Comparison of ENCODE assay signal across 11 cellular contexts in the genomic region with DNA sequence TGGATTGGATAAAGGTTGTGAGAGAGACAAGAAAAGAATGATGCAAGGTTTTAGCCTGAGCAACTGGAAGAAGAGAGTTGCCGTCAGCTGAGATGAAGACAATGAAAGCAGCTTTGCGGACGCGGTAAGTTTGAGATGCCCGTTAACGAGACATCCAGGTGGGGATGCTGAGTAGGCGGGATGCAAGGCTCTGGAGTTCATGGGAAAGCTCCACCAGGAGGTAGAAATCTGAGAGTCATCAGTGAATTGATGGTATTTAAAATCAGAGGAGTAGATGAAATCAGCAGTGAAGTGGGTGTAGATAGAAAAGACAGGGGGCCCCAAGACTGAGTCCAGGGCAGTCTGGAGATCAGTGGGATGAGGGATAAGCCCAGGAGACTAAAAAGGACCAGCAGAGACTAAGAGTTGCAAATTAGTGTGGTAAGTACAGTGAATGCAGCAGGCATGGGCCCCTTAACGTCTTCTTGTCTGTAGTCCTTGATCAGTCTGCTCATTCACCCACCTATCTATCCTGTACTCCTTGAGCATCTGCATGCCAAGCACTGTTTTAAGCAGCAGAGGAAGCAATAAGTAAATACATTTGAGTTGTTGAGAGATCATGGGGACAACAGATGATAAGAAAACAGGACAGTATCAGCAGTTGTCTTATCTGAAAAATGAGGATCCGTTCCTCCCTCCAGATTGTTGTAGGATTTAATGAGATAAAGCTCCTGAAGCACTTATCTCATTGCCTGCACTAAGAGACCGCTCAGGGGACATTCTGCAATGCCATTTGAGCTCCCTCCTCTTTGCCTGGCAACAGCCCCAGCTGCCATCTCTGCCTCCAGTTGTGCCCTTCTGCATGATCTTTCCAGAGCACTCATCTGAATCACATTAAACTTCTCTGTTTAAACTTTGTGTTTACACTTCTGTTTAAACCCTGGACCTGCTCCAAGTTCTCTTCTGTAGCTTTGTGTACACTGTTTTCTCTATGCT.
A peak's percentile ranks its signal among the peaks of the same experiment; 100 is the strongest.
DNase-seq lines count a peak whose midpoint lies in the region; TF ChIP-seq lines count a peak whose summit lies in the region.
"Had no signal": no experiment of that assay in that cellular context is flagged by ENCODE, and none has a peak within 500 bp of the region (broad histone marks: within the 10 kb centered on the region; RNA-seq: fewer than 3 reads in every experiment).

No MANE protein-coding gene starts in this region.

- H3K27me3 Mint-ChIP-seq in activated naive CD4-positive, alpha-beta T cell treated with anti-CD3 and anti-CD28 coated beads, Interleukin-2, amount 50 U/mL, for 24 hours, result no peaks in the 10 kb centered on the region
- H3K27me3 Mint-ChIP-seq in activated naive CD4-positive, alpha-beta T cell treated with anti-CD3 and anti-CD28 coated beads, Interleukin-2, amount 10 ng/mL, durations not matched to agents 7 days and 5 days, result peaks cover 13% of the 10 kb centered on the region
- H3K27me3 Mint-ChIP-seq in endothelial cell (ENCODE audit: unreplicated experiment), result peaks cover 3% of the 10 kb centered on the region

- no peaks in the 10 kb centered on the region for H3K36me3 ChIP-seq in hepatocyte (replicated peaks; ENCODE audit: insufficient read depth, low read depth)

- DNase-seq in activated naive CD4-positive, alpha-beta T cell treated with anti-CD3 and anti-CD28 coated beads, Interleukin-2, amount 10 ng/mL, durations not matched to agents 7 days and 5 days, result no peak
- DNase-seq in SHP77 treated with DMSO at 0.1 percent for 48 hours (lab: John Stamatoyannopoulos, UW) (peak; percentile 64), hepatocyte (ENCODE audit: low spot score) (peak; percentile 52), endothelial cell (ENCODE audit: low spot score) (no peak), NCI-H1048 (lab: John Stamatoyannopoulos, UW) (no peak)
- DNase-seq in stimulated activated naive CD4-positive, alpha-beta T cell treated with Interleukin-2 at 50 U/mL for 16 hours (lab: John Stamatoyannopoulos, UW), result no peak
- no peak for DNase-seq in activated CD8-positive, alpha-beta memory T cell treated with anti-CD3 and anti-CD28 coated beads, Interleukin-2, amount 50 U/mL, for 4 hours
- DNase-seq: Karpas-422, Right ventricle myocardium superior had no signal

- H4K20me1 ChIP-seq in hepatocyte (ENCODE audit: insufficient read depth, poor library complexity, severe bottlenecking), result no peaks in the 10 kb centered on the region

- TF ChIP-seq CTCF in hepatocyte (IDR thresholded peaks at IDR 0.05; ENCODE audit: poor library complexity) (no peak), endothelial cell (IDR thresholded peaks at IDR 0.05; ENCODE audit: unreplicated experiment) (no peak)

- H3K9me3 ChIP-seq in hepatocyte (ENCODE audit: low read depth), result no peaks in the 10 kb centered on the region

- H3K4me1 Mint-ChIP-seq in activated naive CD4-positive, alpha-beta T cell treated with anti-CD3 and anti-CD28 coated beads, Interleukin-2, amount 50 U/mL, for 24 hours, result peaks cover 3% of the 10 kb centered on the region
- peaks cover 3% of the 10 kb centered on the region for H3K4me1 Mint-ChIP-seq in activated naive CD4-positive, alpha-beta T cell treated with anti-CD3 and anti-CD28 coated beads, Interleukin-2, amount 10 ng/mL, durations not matched to agents 7 days and 5 days
- peaks cover 7% of the 10 kb centered on the region for H3K4me1 Mint-ChIP-seq in endothelial cell (ENCODE audit: unreplicated experiment)

- H3K36me3 Mint-ChIP-seq in activated naive CD4-positive, alpha-beta T cell treated with anti-CD3 and anti-CD28 coated beads, Interleukin-2, amount 50 U/mL, for 24 hours, result peaks cover 5% of the 10 kb centered on the region
- H3K36me3 Mint-ChIP-seq in activated naive CD4-positive, alpha-beta T cell treated with anti-CD3 and anti-CD28 coated beads, Interleukin-2, amount 10 ng/mL, durations not matched to agents 7 days and 5 days, result peaks cover 8% of the 10 kb centered on the region
- peaks cover 17% of the 10 kb centered on the region for H3K36me3 Mint-ChIP-seq in endothelial cell (ENCODE audit: low read depth, unreplicated experiment)

- peak overlapping the region; percentile 44 for H3K4me2 ChIP-seq in hepatocyte

- no peak overlapping the region for H3K4me3 Mint-ChIP-seq in activated naive CD4-positive, alpha-beta T cell treated with anti-CD3 and anti-CD28 coated beads, Interleukin-2, amount 50 U/mL, for 24 hours
- no peak overlapping the region for H3K4me3 Mint-ChIP-seq in activated naive CD4-positive, alpha-beta T cell treated with anti-CD3 and anti-CD28 coated beads, Interleukin-2, amount 10 ng/mL, durations not matched to agents 7 days and 5 days
- no peak overlapping the region for H3K4me3 Mint-ChIP-seq in endothelial cell (ENCODE audit: unreplicated experiment)

- no peaks in the 10 kb centered on the region for H3K9me2 ChIP-seq in hepatocyte (replicated peaks; ENCODE audit: insufficient read depth)

- WGBS in hepatocyte (ENCODE audit: low lambda C conversion rate, missing lambda C conversion rate), result 59% methylated on average over 10 of the region's 10 CpGs

- H3K27me3 ChIP-seq in hepatocyte, result no peaks in the 10 kb centered on the region

- H3K4me3 ChIP-seq in hepatocyte, result no peak overlapping the region
- H3K4me3 ChIP-seq: skin epidermis had no signal

- no peaks in the 10 kb centered on the region for H3K79me2 ChIP-seq in hepatocyte

- no peaks in the 10 kb centered on the region for H3K9me3 Mint-ChIP-seq in activated naive CD4-positive, alpha-beta T cell treated with anti-CD3 and anti-CD28 coated beads, Interleukin-2, amount 50 U/mL, for 24 hours
- H3K9me3 Mint-ChIP-seq in activated naive CD4-positive, alpha-beta T cell treated with anti-CD3 and anti-CD28 coated beads, Interleukin-2, amount 10 ng/mL, durations not matched to agents 7 days and 5 days, result no peaks in the 10 kb centered on the region
- H3K9me3 Mint-ChIP-seq in endothelial cell (ENCODE audit: unreplicated experiment), result no peaks in the 10 kb centered on the region

- peaks cover 15% of the 10 kb centered on the region for H3K4me1 ChIP-seq in hepatocyte (ENCODE audit: insufficient read depth)

- CTCF ChIA-PET in activated naive CD4-positive, alpha-beta T cell treated with anti-CD3 and anti-CD28 coated beads, Interleukin-2, amount 10 ng/mL, durations not matched to agents 7 days and 5 days (lab: Charles Lee), result interaction anchor here (1.0 to 1.4 kb wide), 2 partner anchors 8 to 12 kb away, joined by 3 read pairs; no protein-coding TSS in a partner anchor

- no peak overlapping the region for H3K27ac ChIP-seq in hepatocyte
- H3K27ac ChIP-seq: skin epidermis had no signal

- peak overlapping the region; percentile 10 for H3K27ac Mint-ChIP-seq in activated naive CD4-positive, alpha-beta T cell treated with anti-CD3 and anti-CD28 coated beads, Interleukin-2, amount 50 U/mL, for 24 hours
- H3K27ac Mint-ChIP-seq in activated naive CD4-positive, alpha-beta T cell treated with anti-CD3 and anti-CD28 coated beads, Interleukin-2, amount 10 ng/mL, durations not matched to agents 7 days and 5 days, result no peak overlapping the region
- no peak overlapping the region for H3K27ac Mint-ChIP-seq in endothelial cell (ENCODE audit: unreplicated experiment)

- H2AFZ ChIP-seq in hepatocyte, result no peak overlapping the region

Comparison
In these comparisons a context has a peak if more than half of its experiments do, and no peak if none do; other contexts are left out.
1. DNase-seq: peak in SHP77 treated with DMSO at 0.1 percent for 48 hours (single experiment) and hepatocyte (single experiment); none in activated naive CD4-positive, alpha-beta T cell treated with anti-CD3 and anti-CD28 coated beads, Interleukin-2, amount 10 ng/mL, durations not matched to agents 7 days and 5 days (single experiment), stimulated activated naive CD4-positive, alpha-beta T cell treated with Interleukin-2 at 50 U/mL for 16 hours (single experiment), activated CD8-positive, alpha-beta memory T cell treated with anti-CD3 and anti-CD28 coated beads, Interleukin-2, amount 50 U/mL, for 4 hours (single experiment), endothelial cell (single experiment) and NCI-H1048 (single experiment).